Comparison of ENCODE assay signal across 2 cellular contexts in genomic region chr5:98604301-98604700, GRCh38.
TF ChIP-seq lines count a peak whose summit lies in the region.

No MANE protein-coding gene starts in this region.

TF ChIP-seq in SK-N-SH, 30 proteins besides CTCF, POLR2A, EP300 and RAD21 (continued from another document):
- no peak for TF ChIP-seq USF1 (IDR thresholded peaks at IDR 0.05; ENCODE audit: borderline replicate concordance, low read depth)
- TF ChIP-seq EZH2phosphoT487 (IDR thresholded peaks at IDR 0.05; ENCODE audit: borderline replicate concordance, low read depth), result no peak
- no peak for TF ChIP-seq SMC3 (IDR thresholded peaks at IDR 0.05; ENCODE audit: low read depth, low read length)
- no peak for TF ChIP-seq NFIC (IDR thresholded peaks at IDR 0.05; ENCODE audit: borderline replicate concordance)
- no peak for TF ChIP-seq SIN3A (IDR thresholded peaks at IDR 0.05; ENCODE audit: borderline replicate concordance, low read depth, low read length)
- no peak for TF ChIP-seq ZBTB33 (IDR thresholded peaks at IDR 0.05; ENCODE audit: borderline replicate concordance, low read depth)
- no peak for TF ChIP-seq TAF1 (IDR thresholded peaks at IDR 0.05; ENCODE audit: borderline replicate concordance, low read depth, low read length)
- TF ChIP-seq GABPA (IDR thresholded peaks at IDR 0.05; ENCODE audit: low read depth), result no peak
- TF ChIP-seq FOSL2 (IDR thresholded peaks at IDR 0.05; ENCODE audit: borderline replicate concordance, low read depth), result no peak
- no peak for TF ChIP-seq RFX5 (IDR thresholded peaks at IDR 0.05; ENCODE audit: low read length)
- no peak for TF ChIP-seq FOXJ3 (CRISPR knock-in tag; IDR thresholded peaks at IDR 0.05)
- no peak for TF ChIP-seq FOXM1 (IDR thresholded peaks at IDR 0.05; ENCODE audit: low read depth)
- TF ChIP-seq USF2 (IDR thresholded peaks at IDR 0.05; ENCODE audit: borderline replicate concordance, low read depth, low read length), result no peak
TF ChIP-seq in SK-N-SH: peak in this region for 0.

TF ChIP-seq in SK-N-SH treated with all-trans-retinoic acid at 6 μM for 48 hours, 23 proteins besides CTCF, POLR2A, EP300 and RAD21 (continued from another document):
- no peak for TF ChIP-seq CREB5 (CRISPR knock-in tag; IDR thresholded peaks at IDR 0.05; ENCODE audit: low read depth)
